10 cellular contexts compared by ENCODE assay signal in genomic region chr9:124780060-124780756, GRCh38. TPM values are rescaled to one million over a fixed set of nuclear protein-coding genes. Genes with fewer than 3 reads are reported as not detected.
A peak's percentile ranks its signal among the peaks of the same experiment; 100 is the strongest.
DNase-seq lines count a peak whose midpoint lies in the region; ATAC-seq and TF ChIP-seq lines count a peak whose summit lies in the region.
"Had no signal": no experiment of that assay in that cellular context is flagged by ENCODE, and none has a peak within 500 bp of the region (broad histone marks: within the 10 kb centered on the region; RNA-seq: fewer than 3 reads in every experiment).

No MANE protein-coding gene starts in this region.

- ATAC-seq in GM19463 (IDR thresholded peaks at IDR 0.05; ENCODE audit: unreplicated experiment) (no peak), HG03460 (IDR thresholded peaks at IDR 0.05; ENCODE audit: unreplicated experiment) (no peak)

- H3K9ac ChIP-seq in muscle layer of colon (ENCODE audit: low read length), result peak overlapping the region; percentile 34

- no peaks in the 10 kb centered on the region for H3K36me3 ChIP-seq in muscle layer of colon (ENCODE audit: insufficient read depth, low read length)

- H3K4me1 ChIP-seq in muscle layer of colon (ENCODE audit: insufficient read depth, low read length), result peaks cover 48% of the 10 kb centered on the region

- DNase-seq in activated CD8-positive, alpha-beta memory T cell treated with anti-CD3 and anti-CD28 coated beads for 24 hours, result peak; percentile 47
- DNase-seq in activated CD8-positive, alpha-beta memory T cell treated with anti-CD3 and anti-CD28 coated beads, Interleukin-2, amount 50 U/mL, for 4 hours, result no peak
- DNase-seq in fibroblast of mammary gland (ENCODE audit: low read depth), result peak; percentile 71
- DNase-seq in ureter (ENCODE audit: low spot score), result peak; percentile 49
- no peak for DNase-seq in AG08396 (ENCODE audit: low spot score)
- DNase-seq: NCI-H1105; NK-92 treated with Interleukin-12 subunit alpha and Interleukin-12 subunit beta, amount 100 ng/mL, for 24 hours had no signal

- no peak for TF ChIP-seq CTCF in fibroblast of mammary gland (conservative IDR thresholded peaks at IDR 0.05; ENCODE audit: control insufficient read depth, insufficient read depth, low read depth, low read length)

- H3K4me3 ChIP-seq in fibroblast of mammary gland (ENCODE audit: control insufficient read depth, low read depth, low read length) (no peak overlapping the region), muscle layer of colon (ENCODE audit: low read depth in 1 of 2, low read length in 2 of 2) (peak overlapping the region; percentile 30 to 39)

- no peaks in the 10 kb centered on the region for H3K27me3 ChIP-seq in muscle layer of colon (ENCODE audit: control insufficient read depth in 1 of 2, insufficient read depth in 2 of 2, low read length in 2 of 2)

- peak overlapping the region; percentile 29 for H3K27ac ChIP-seq in muscle layer of colon (ENCODE audit: low read depth, low read length)

- H3K9me3 ChIP-seq in muscle layer of colon (ENCODE audit: low read length), result no peaks in the 10 kb centered on the region

RNA-seq across cellular contexts. Expression of gene OLFML2A, which starts 3.3 kb away (rescaled TPM):
- total RNA-seq in ureter, result 13.1 TPM

RNA-seq across cellular contexts. Expression of gene NR6A1, which starts 9.1 kb away (rescaled TPM):
- total RNA-seq in ureter, result 5.0 TPM

Comparison
In these comparisons a context has a peak if more than half of its experiments do, and no peak if none do; other contexts are left out.
1. DNase-seq: peak in activated CD8-positive, alpha-beta memory T cell treated with anti-CD3 and anti-CD28 coated beads for 24 hours (single experiment), fibroblast of mammary gland (single experiment) and ureter (single experiment); none in activated CD8-positive, alpha-beta memory T cell treated with anti-CD3 and anti-CD28 coated beads, Interleukin-2, amount 50 U/mL, for 4 hours (single experiment) and AG08396 (single experiment).